Comparison of ENCODE assay signal across 31 cellular contexts in the genomic region with DNA sequence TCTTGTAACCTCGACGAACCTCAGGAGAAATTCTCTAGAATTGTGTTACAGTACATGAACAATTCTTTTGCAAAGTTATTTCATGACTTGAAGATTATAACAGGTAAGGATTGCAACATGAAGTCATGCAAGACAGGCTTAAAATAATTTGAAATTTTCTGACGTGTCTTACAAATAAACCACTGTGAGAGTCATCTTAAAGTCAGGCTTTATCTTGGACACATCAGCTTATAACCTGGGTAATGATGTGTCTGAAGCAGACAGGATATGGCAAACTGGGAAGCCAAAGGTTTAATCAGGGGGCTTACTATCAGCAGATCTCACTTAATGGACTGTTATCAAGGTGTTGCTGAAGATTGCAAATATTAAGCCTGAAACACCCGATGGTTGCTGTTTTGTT.
A peak's percentile ranks its signal among the peaks of the same experiment; 100 is the strongest.
DNase-seq lines count a peak whose midpoint lies in the region; ATAC-seq, FAIRE-seq and TF ChIP-seq lines count a peak whose summit lies in the region.
"Had no signal": no experiment of that assay in that cellular context is flagged by ENCODE, and none has a peak within 500 bp of the region (broad histone marks: within the 10 kb centered on the region; RNA-seq: fewer than 3 reads in every experiment).

No MANE protein-coding gene starts in this region.

- H2BK20ac ChIP-seq in H1 (ENCODE audit: low read length) = no peak overlapping the region

- H3K4me3 ChIP-seq in PC-3 (ENCODE audit: low read length) (no peak overlapping the region), H1 (ENCODE audit: extremely low read depth in 1 of 4, insufficient read depth in 2 of 4, low read depth in 3 of 4, low read length in 4 of 4) (no peak overlapping the region), mucosa of rectum (ENCODE audit: low read length in 2 of 2) (no peak overlapping the region)
- H3K4me3 ChIP-seq: adrenal gland; BLaER1 treated with 17β-estradiol and CSF1 and Interleukin-3, amounts not matched to agents 10 nM and 100 nM; dorsolateral prefrontal cortex; neural progenitor cell; pancreas; thoracic aorta had no signal

- no peak overlapping the region for H4K5ac ChIP-seq in H1 (ENCODE audit: insufficient read length, low read depth, low read length)

- no peaks in the 10 kb centered on the region for H3K79me1 ChIP-seq in H1 (ENCODE audit: low read depth, low read length)

- no peak overlapping the region for H3K4ac ChIP-seq in H1 (replicated peaks; ENCODE audit: insufficient read length, low read depth, low read length)

- TF ChIP-seq CTCF in PC-3 (conservative IDR thresholded peaks at IDR 0.05; ENCODE audit: low read depth, low read length) = no peak
- no peak for TF ChIP-seq CTCF in H1 (IDR thresholded peaks at IDR 0.05; ENCODE audit: control extremely low read depth in 1 of 3, insufficient read depth in 1 of 3, low read depth in 1 of 3, low read length in 3 of 3)

- H4K20me1 ChIP-seq in PC-3 (ENCODE audit: low read length) (no peaks in the 10 kb centered on the region), H1 (replicated peaks in 1 of 2; ENCODE audit: control insufficient read depth in 1 of 2, insufficient read depth in 2 of 2, low read length in 2 of 2) (no peaks in the 10 kb centered on the region)
- H4K20me1 ChIP-seq: BLaER1 treated with 17β-estradiol and CSF1 and Interleukin-3, amounts not matched to agents 10 nM and 100 nM had no signal

- H3K4me2 ChIP-seq in PC-3 (ENCODE audit: low read length) = peak overlapping the region; percentile 63
- no peak overlapping the region for H3K4me2 ChIP-seq in H1 (ENCODE audit: insufficient read depth in 1 of 2, low read depth in 2 of 2, low read length in 2 of 2)
- H3K4me2 ChIP-seq: BLaER1 treated with 17β-estradiol and CSF1 and Interleukin-3, amounts not matched to agents 10 nM and 100 nM; neural progenitor cell had no signal

- H3K27ac ChIP-seq in PC-3 (ENCODE audit: low read length) (peak overlapping the region; percentile 97), H1 (ENCODE audit: low read depth, low read length) (no peak overlapping the region), mucosa of rectum (ENCODE audit: low read depth in 2 of 2, low read length in 2 of 2) (peak overlapping the region; percentile 35 to 80)
- H3K27ac ChIP-seq: adrenal gland; BLaER1 treated with 17β-estradiol and CSF1 and Interleukin-3, amounts not matched to agents 10 nM and 100 nM; brain microvascular endothelial cell; dorsolateral prefrontal cortex; neural progenitor cell; pancreas; thoracic aorta; VCaP had no signal

- no peak for FAIRE-seq in H1 (lab: Jason Lieb, UNC)
- FAIRE-seq: endometrium, H54, pancreas had no signal

- no peak overlapping the region for H2BK12ac ChIP-seq in H1 (ENCODE audit: low read depth, low read length)

- H3K9me3 ChIP-seq in PC-3 (ENCODE audit: low read length) (no peaks in the 10 kb centered on the region), H1 (ENCODE audit: insufficient read depth in 2 of 2, low read depth in 1 of 2, low read length in 1 of 2) (no peaks in the 10 kb centered on the region), mucosa of rectum (ENCODE audit: control insufficient read depth in 2 of 2, low read length in 2 of 2) (no peaks in the 10 kb centered on the region)
- H3K9me3 ChIP-seq: adrenal gland; BLaER1 treated with 17β-estradiol and CSF1 and Interleukin-3, amounts not matched to agents 10 nM and 100 nM; Caco-2; pancreas; thoracic aorta had no signal

- no peaks in the 10 kb centered on the region for H3F3A ChIP-seq in PC-3 (ENCODE audit: low read length, unreplicated experiment)

- H3K36me3 ChIP-seq in PC-3 (ENCODE audit: low read depth, low read length) (no peaks in the 10 kb centered on the region), H1 (ENCODE audit: control insufficient read depth in 2 of 4, insufficient read depth in 4 of 4, low read length in 3 of 4) (no peaks in the 10 kb centered on the region), mucosa of rectum (ENCODE audit: control insufficient read depth in 2 of 2, insufficient read depth in 2 of 2, low read length in 2 of 2) (no peaks in the 10 kb centered on the region)
- H3K36me3 ChIP-seq: adrenal gland; BLaER1 treated with 17β-estradiol and CSF1 and Interleukin-3, amounts not matched to agents 10 nM and 100 nM; brain microvascular endothelial cell; neural progenitor cell; pancreas; thoracic aorta had no signal

- no peak overlapping the region for H3K23ac ChIP-seq in H1 (ENCODE audit: insufficient read length)

- no peak overlapping the region for H4K91ac ChIP-seq in H1 (replicated peaks; ENCODE audit: insufficient read length, low read length)

- peak; percentile 28 for ATAC-seq in PC-3
- no peak for ATAC-seq in GM21717 (IDR thresholded peaks at IDR 0.05; ENCODE audit: unreplicated experiment)
- ATAC-seq: activated CD4-positive, alpha-beta T cell treated with anti-CD3 and anti-CD28 coated beads for 36 hours; activated CD8-positive, alpha-beta T cell treated with anti-CD3 and anti-CD28 coated beads for 36 hours; left lobe of liver; Panc1; pancreas had no signal

- H3K14ac ChIP-seq in H1 (ENCODE audit: insufficient read length) = no peak overlapping the region

- no peak for TF ChIP-seq EP300 in H1 (IDR thresholded peaks at IDR 0.05; ENCODE audit: borderline replicate concordance in 1 of 2, low read depth in 2 of 2, low read length in 2 of 2)

- H3K4me1 ChIP-seq in PC-3 (ENCODE audit: insufficient read depth, low read length) (peaks cover 31% of the 10 kb centered on the region), H1 (replicated peaks in 1 of 4; ENCODE audit: control insufficient read depth in 3 of 4, insufficient read depth in 4 of 4, low read length in 3 of 4) (peaks cover 0 to 3% (median 0%) of the 10 kb centered on the region in 4 experiments; a peak in 1 of 7 replicates), mucosa of rectum (ENCODE audit: control insufficient read depth in 2 of 2, insufficient read depth in 2 of 2, low read length in 2 of 2) (peaks cover 15 to 20% of the 10 kb centered on the region in 2 donors)
- H3K4me1 ChIP-seq: adrenal gland; BLaER1 treated with 17β-estradiol and CSF1 and Interleukin-3, amounts not matched to agents 10 nM and 100 nM; neural progenitor cell; pancreas had no signal

- no peak overlapping the region for H3K18ac ChIP-seq in H1 (ENCODE audit: extremely low read depth, low read length)

- H3K56ac ChIP-seq in H1 (replicated peaks; ENCODE audit: insufficient read length, low read depth, low read length) = no peak overlapping the region

- H2BK5ac ChIP-seq in H1 (ENCODE audit: low read depth, low read length) = no peak overlapping the region

- TF ChIP-seq POLR2A in H1 (IDR thresholded peaks at IDR 0.05; ENCODE audit: control extremely low read depth in 1 of 2, low read depth in 2 of 2, low read length in 2 of 2) = no peak

- H3K23me2 ChIP-seq in H1 (ENCODE audit: low read depth, low read length) = no peaks in the 10 kb centered on the region

- TF ChIP-seq RAD21 in H1 (IDR thresholded peaks at IDR 0.05 in 1 of 2, conservative IDR thresholded peaks at IDR 0.05 in 1 of 2; ENCODE audit: low read depth in 2 of 2, low read length in 2 of 2) = no peak

- WGBS in H1 (ENCODE audit: extremely low coverage in 1 of 2, insufficient coverage in 1 of 2, insufficient read length in 1 of 2, insufficient replicate concordance in 2 of 2, low coverage in 1 of 2, low lambda C conversion rate in 2 of 2, missing lambda C conversion rate in 1 of 2), 2 experiments = 93% methylated on average over 4 of the region's 4 CpGs; no CpG with 5 or more reads in 1 of the 2 experiments

- intact Hi-C loops in PC-3 (cut with micrococcal nuclease) = loop anchor here (5.0 to 10.0 kb wide), 3 partner anchors 128 to 206 kb away; no protein-coding TSS in a partner anchor

- no peak overlapping the region for H4K8ac ChIP-seq in H1 (ENCODE audit: extremely low read depth, insufficient read depth, low read length)

- no peaks in the 10 kb centered on the region for H3K9me2 ChIP-seq in PC-3 (replicated peaks; ENCODE audit: low read length)

- DNase-seq in PC-3 (peak; percentile 50), H1 (ENCODE audit: low read depth in 1 of 2, low spot score in 2 of 2) (no peak), SK-N-DZ (ENCODE audit: low spot score) (no peak)
- DNase-seq in stimulated activated CD4-positive, alpha-beta T cell treated with anti-CD3 and anti-CD28 coated beads, Interleukin-15, amount 100 ng/mL, for 24 hours = no peak
- no peak for DNase-seq in activated naive CD4-positive, alpha-beta T cell (lab: John Stamatoyannopoulos, UW)
- DNase-seq: activated CD4-positive, alpha-beta T cell treated with anti-CD3 and anti-CD28 coated beads for 36 hours; activated CD8-positive, alpha-beta memory T cell treated with anti-CD3 and anti-CD28 coated beads, Interleukin-2, amount 50 U/mL, for 48 hours; activated CD8-positive, alpha-beta T cell treated with anti-CD3 and anti-CD28 coated beads for 36 hours; activated naive CD4-positive, alpha-beta T cell treated with anti-CD3 and anti-CD28 coated beads, Interleukin-2, amount 10 ng/mL, durations not matched to agents 7 days and 5 days; adrenal gland; brain microvascular endothelial cell; Caco-2; DMS79 treated with DMSO at 0.1 percent for 48 hours; dorsolateral prefrontal cortex; GF-D8; NCI-H1436; NCI-H2081; NCI-H2227 treated with DMSO at 0.1 percent for 48 hours; pancreas; SIG-M5; stimulated activated CD4-positive, alpha-beta T cell treated with anti-CD3 and anti-CD28 coated beads, Interleukin-2, amount 100 ng/mL, for 24 hours had no signal

- POLR2A ChIA-PET in PC-3 (lab: Charles Lee; ENCODE audit: unreplicated experiment) = interaction anchor here (0.5 kb wide), 1 partner anchor 220 kb away, joined by 3 read pairs; no protein-coding TSS in a partner anchor
- POLR2A ChIA-PET in H1 (lab: Charles Lee; ENCODE audit: partially characterized antibody) = no interaction called here

- CTCF ChIA-PET in PC-3 (lab: Charles Lee) = interaction anchor here (0.6 kb wide), 1 partner anchor 243 kb away, joined by 6 read pairs; no protein-coding TSS in a partner anchor
- CTCF ChIA-PET in H1 (lab: Charles Lee; ENCODE audit: partially characterized antibody) = interaction anchor here (1.0 to 1.7 kb wide), 3 partner anchors 10 to 20 kb away, joined by 3 to 7 read pairs (median 4); no protein-coding TSS in a partner anchor

- no TSS peak for BruUV-seq in PC-3 (replicated peaks; lab: Mats Ljungman, UMichigan)

- no peak overlapping the region for H2BK120ac ChIP-seq in H1 (replicated peaks; ENCODE audit: low read depth, low read length)

- H3K79me2 ChIP-seq in PC-3 (ENCODE audit: low read length) = no peaks in the 10 kb centered on the region
- H3K79me2 ChIP-seq in H1 (ENCODE audit: control insufficient read depth in 1 of 2, insufficient read depth in 2 of 2, low read length in 2 of 2) = no peaks in the 10 kb centered on the region

- no peak overlapping the region for H2AK5ac ChIP-seq in H1 (ENCODE audit: low read depth, low read length)

- H3K27me3 ChIP-seq in PC-3 (ENCODE audit: low read length) (no peaks in the 10 kb centered on the region), H1 (replicated peaks in 1 of 4; ENCODE audit: control insufficient read depth in 3 of 4, extremely low read depth in 1 of 4, insufficient read depth in 3 of 4, low read length in 3 of 4) (no peaks in the 10 kb centered on the region), mucosa of rectum (ENCODE audit: control insufficient read depth in 2 of 2, insufficient read depth in 2 of 2, low read length in 2 of 2) (no peaks in the 10 kb centered on the region)
- H3K27me3 ChIP-seq: adrenal gland; BLaER1 treated with 17β-estradiol and CSF1 and Interleukin-3, amounts not matched to agents 10 nM and 100 nM; brain microvascular endothelial cell; dorsolateral prefrontal cortex; neural progenitor cell; pancreas had no signal

- peak overlapping the region; percentile 69 for H3K9ac ChIP-seq in PC-3 (ENCODE audit: low read length)
- peak overlapping the region in 1 of 4 experiments; percentile 8; a peak in 1 of 7 replicates for H3K9ac ChIP-seq in H1 (replicated peaks in 1 of 4; ENCODE audit: extremely low read depth in 1 of 4, low read depth in 3 of 4, low read length in 3 of 4)
- no peak overlapping the region for H3K9ac ChIP-seq in mucosa of rectum (ENCODE audit: low read depth in 1 of 2, low read length in 2 of 2)
- H3K9ac ChIP-seq: BLaER1 treated with 17β-estradiol and CSF1 and Interleukin-3, amounts not matched to agents 10 nM and 100 nM; neural progenitor cell had no signal

- H2BK15ac ChIP-seq in H1 (ENCODE audit: low read length) = no peak overlapping the region

- H2AFZ ChIP-seq in PC-3 (ENCODE audit: low read length) (peak overlapping the region; percentile 17; the same call in 1 of the 2 replicates), H1 (ENCODE audit: low read length) (peak overlapping the region; percentile 41; the same call in 1 of the 2 replicates)
- H2AFZ ChIP-seq: neural progenitor cell had no signal
